ENCODE assay signal across 10 cellular contexts in the genomic region with DNA sequence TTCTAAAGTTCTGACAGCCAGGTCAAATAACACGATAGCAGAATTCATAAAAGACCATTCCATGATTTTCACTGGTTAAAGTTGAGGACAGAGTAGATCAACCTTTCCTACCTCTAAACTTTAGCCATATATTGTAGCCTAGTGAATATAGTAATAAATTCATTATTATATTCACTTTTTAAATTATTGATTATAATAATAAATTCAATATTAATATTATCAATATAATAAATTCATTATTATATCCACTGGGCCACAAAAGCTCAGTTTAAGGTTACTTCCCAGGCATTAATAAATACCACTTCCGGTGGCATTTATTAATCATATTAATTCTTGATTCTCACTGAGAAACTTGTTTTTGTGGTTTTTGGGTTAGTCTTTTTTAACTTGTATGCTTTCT.
"Had no signal": no experiment of that assay in that cellular context is flagged by ENCODE, and none has a peak within 500 bp of the region (broad histone marks: within the 10 kb centered on the region; RNA-seq: fewer than 3 reads in every experiment).

No MANE protein-coding gene starts in this region.

- H3K9me3 Mint-ChIP-seq: GM23338, H9, HFFc6 had no signal

- FAIRE-seq: H1, H54 had no signal

- H3K27ac Mint-ChIP-seq: GM23338, H9, HFFc6 had no signal

- H3K4me3 Mint-ChIP-seq: GM23338, H9, HFFc6 had no signal

- DNase-seq: GM23248, GOT3, H7, H9, HCEC 1CT, HFFc6 had no signal

- ATAC-seq: GM23338, HCT116 had no signal
